In the genomic region with DNA sequence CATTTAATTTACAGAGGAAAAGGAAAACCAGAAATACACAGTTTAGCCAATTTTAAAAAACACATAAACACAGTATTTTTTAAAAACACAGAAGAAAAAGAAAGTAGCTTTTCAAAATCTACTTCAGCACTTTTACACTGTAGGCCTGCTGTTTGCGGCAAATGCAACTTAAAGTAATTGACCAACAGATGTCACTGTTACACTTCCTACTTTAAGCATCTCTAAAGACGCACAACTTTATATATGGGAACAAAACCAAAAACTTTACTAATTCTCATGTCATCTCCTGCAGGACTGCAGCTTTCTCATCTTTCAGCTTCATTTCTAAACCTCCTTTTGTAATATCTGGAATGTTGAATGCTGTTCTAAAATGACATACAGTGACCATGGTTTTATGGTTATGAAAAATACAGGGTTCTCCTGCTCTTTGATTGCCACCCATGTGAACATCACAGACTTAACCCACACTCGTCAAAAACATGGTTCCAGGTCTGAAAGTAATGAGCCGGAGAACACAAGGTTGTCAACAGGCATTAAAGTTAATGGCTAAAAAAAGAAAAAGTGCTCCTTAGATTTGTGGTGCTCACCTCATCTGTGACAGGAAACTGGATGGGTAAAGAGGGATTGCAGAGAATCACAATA, we compare ENCODE assay signal across 8 cellular contexts.
A peak's percentile ranks its signal among the peaks of the same experiment; 100 is the strongest.
DNase-seq lines count a peak whose midpoint lies in the region; ATAC-seq and TF ChIP-seq lines count a peak whose summit lies in the region.

No MANE protein-coding gene starts in this region.

- peaks cover 53% of the 10 kb centered on the region for H3K4me1 Mint-ChIP-seq in HFFc6 (ENCODE audit: low read depth)

- H3K4me3 ChIP-seq in fibroblast of mammary gland (ENCODE audit: control insufficient read depth, low read depth, low read length): no peak overlapping the region

- 0 out of 2 replicates have a peak, but pooled peaks cover 3% of the 10 kb centered on the region for H3K27me3 Mint-ChIP-seq in HFFc6 (ENCODE audit: insufficient read depth)

- no peaks in the 10 kb centered on the region for H3K9me3 Mint-ChIP-seq in HFFc6

- H3K4me3 Mint-ChIP-seq in HFFc6: no peak overlapping the region

- DNase-seq in DMS114 treated with DMSO at 0.1 percent for 48 hours (lab: John Stamatoyannopoulos, UW; ENCODE audit: unreplicated experiment) (peak; percentile 19), HFFc6 (peak; percentile 68), SK-N-DZ (ENCODE audit: low spot score) (peak; percentile 49), fibroblast of mammary gland (ENCODE audit: low read depth) (peak; percentile 83), renal cortical epithelial cell (ENCODE audit: low read depth) (peak; percentile 81)

- no peaks in the 10 kb centered on the region; the same call in 1 of the 2 replicates for H3K36me3 Mint-ChIP-seq in HFFc6 (ENCODE audit: low read depth)

- H3K27ac Mint-ChIP-seq in HFFc6: 0 out of 2 replicates have a peak overlapping the region, but pooled peaks have one; percentile 13

- ATAC-seq in GM19452 (IDR thresholded peaks at IDR 0.05; ENCODE audit: unreplicated experiment) (no peak), GM18868 (IDR thresholded peaks at IDR 0.05; ENCODE audit: unreplicated experiment) (no peak), HG02798 (IDR thresholded peaks at IDR 0.05; ENCODE audit: poor library complexity, unreplicated experiment) (no peak)

- TF ChIP-seq CTCF in HFFc6 (IDR thresholded peaks at IDR 0.05) (peak; percentile 84), fibroblast of mammary gland (conservative IDR thresholded peaks at IDR 0.05; ENCODE audit: control insufficient read depth, insufficient read depth, low read depth, low read length) (peak; percentile 74)

Comparison
In these comparisons a context has a peak if more than half of its experiments do, and no peak if none do; other contexts are left out.
1. DNase-seq: peak in every context shown above with its lines; median percentile 83 in fibroblast of mammary gland; 81 in renal cortical epithelial cell; 68 in HFFc6; 49 in SK-N-DZ; 19 in DMS114 treated with DMSO at 0.1 percent for 48 hours.